In the genomic region with DNA sequence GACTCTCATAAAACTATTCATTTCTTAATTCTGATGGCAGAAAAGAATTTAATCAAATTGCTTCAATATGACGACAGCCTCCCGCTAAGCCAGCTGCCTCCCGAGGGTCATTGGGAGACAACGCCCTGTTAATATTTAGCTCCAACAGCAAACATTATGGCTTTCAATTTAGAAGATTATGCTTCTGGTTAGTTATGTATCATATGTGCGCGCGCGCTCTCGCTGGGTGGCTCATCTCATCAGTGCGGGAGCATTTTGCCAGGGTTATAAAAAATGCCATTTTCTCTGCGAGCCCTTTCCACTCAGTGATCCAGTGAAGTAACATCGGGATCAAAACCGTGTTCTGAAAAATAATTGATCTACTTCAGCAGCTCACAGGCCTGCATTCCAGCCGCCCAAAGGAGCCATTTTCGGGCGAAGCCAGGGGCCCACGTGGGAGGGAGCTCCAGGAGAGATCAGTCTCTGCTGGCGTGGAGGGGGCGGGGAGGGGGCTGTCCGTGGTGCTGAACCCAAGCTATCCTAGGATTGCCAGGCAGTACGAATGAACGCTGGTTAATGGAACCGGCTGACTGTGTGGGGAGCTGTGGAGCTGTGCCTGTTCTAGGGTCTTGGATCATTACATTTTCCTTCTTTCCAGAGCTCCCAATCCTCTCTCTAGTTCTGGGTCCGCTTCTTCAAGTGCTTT, we compare ENCODE assay signal across 8 cellular contexts.
DNase-seq lines count a peak whose midpoint lies in the region.

No MANE protein-coding gene starts in this region.

- no peak overlapping the region for H3K27ac ChIP-seq in iPS-20b (ENCODE audit: low read length)

- H3K27me3 ChIP-seq in iPS-20b (ENCODE audit: insufficient read depth, low read length): peaks cover 14% of the 10 kb centered on the region

- DNase-seq in C1 segment of cervical spinal cord (lab: John Stamatoyannopoulos, UW) (peak in 11 of 14 donors; percentile 1 to 58 (median 12)), HK-2 (ENCODE audit: unreplicated experiment) (peak; percentile 24), UCSD-AML1 (lab: John Stamatoyannopoulos, UW; ENCODE audit: unreplicated experiment) (peak; percentile 33), activated gamma-delta T cell (lab: John Stamatoyannopoulos, UW) (no peak), LoVo (ENCODE audit: low spot score) (no peak)
- no peak for DNase-seq in activated effector memory CD4-positive, alpha-beta T cell treated with Interleukin-2 at 50 U/mL for 16 hours
- DNase-seq in NK-92 treated with Interleukin-12 subunit alpha and Interleukin-12 subunit beta, amount 100 ng/mL, for 24 hours (lab: John Stamatoyannopoulos, UW): no peak

- no peaks in the 10 kb centered on the region for H3K36me3 ChIP-seq in iPS-20b (ENCODE audit: insufficient read depth, low read depth, low read length)

- peaks cover 5% of the 10 kb centered on the region; the same call in 1 of the 2 replicates for H3K4me1 ChIP-seq in iPS-20b (ENCODE audit: insufficient read depth, low read length)

- H3K9me3 ChIP-seq in iPS-20b (ENCODE audit: insufficient read depth, low read depth, low read length): no peaks in the 10 kb centered on the region

- H3K9ac ChIP-seq in iPS-20b (ENCODE audit: low read depth, low read length): no peak overlapping the region

- H3K4me3 ChIP-seq in iPS-20b (ENCODE audit: low read length): peak overlapping the region; percentile 59

Comparison
In these comparisons a context has a peak if more than half of its experiments do, and no peak if none do; other contexts are left out.
1. DNase-seq: peak in C1 segment of cervical spinal cord (11 of 14), HK-2 (single experiment) and UCSD-AML1 (single experiment); none in activated gamma-delta T cell (single experiment), activated effector memory CD4-positive, alpha-beta T cell treated with Interleukin-2 at 50 U/mL for 16 hours (single experiment), NK-92 treated with Interleukin-12 subunit alpha and Interleukin-12 subunit beta, amount 100 ng/mL, for 24 hours (single experiment) and LoVo (single experiment).